1 cellular context compared by ENCODE assay signal in genomic region chr5:38666668-38667498, GRCh38.
A peak's percentile ranks its signal among the peaks of the same experiment; 100 is the strongest.
TF ChIP-seq lines count a peak whose summit lies in the region.

No MANE protein-coding gene starts in this region.

TF ChIP-seq in HepG2, 621 proteins besides CTCF, POLR2A, EP300 and RAD21 (continued from another document):
- TF ChIP-seq STAG1 (CRISPR knock-in tag; IDR thresholded peaks at IDR 0.05) (peak; percentile 82), SOX6 (IDR thresholded peaks at IDR 0.05) (no peak), SOX6 (CRISPR knock-in tag; IDR thresholded peaks at IDR 0.05) (peak; percentile 54), ZBTB1 (CRISPR knock-in tag; IDR thresholded peaks at IDR 0.05; ENCODE audit: borderline replicate concordance) (no peak), SP4 (CRISPR knock-in tag; IDR thresholded peaks at IDR 0.05) (no peak), NFIB (CRISPR knock-in tag; IDR thresholded peaks at IDR 0.05; ENCODE audit: borderline replicate concordance) (no peak), SALL1 (CRISPR knock-in tag; IDR thresholded peaks at IDR 0.05) (no peak), THYN1 (CRISPR knock-in tag; IDR thresholded peaks at IDR 0.05; ENCODE audit: borderline replicate concordance, low read depth) (no peak), BCLAF1 (IDR thresholded peaks at IDR 0.05) (no peak), MED8 (CRISPR knock-in tag; IDR thresholded peaks at IDR 0.05; ENCODE audit: insufficient replicate concordance) (no peak), SMC3 (IDR thresholded peaks at IDR 0.05; ENCODE audit: low read length) (peak; percentile 86), ZFP36L1 (CRISPR knock-in tag; IDR thresholded peaks at IDR 0.05) (no peak), SP140L (CRISPR knock-in tag; IDR thresholded peaks at IDR 0.05; ENCODE audit: borderline replicate concordance) (no peak), TMF1 (CRISPR knock-in tag; IDR thresholded peaks at IDR 0.05; ENCODE audit: low read depth) (no peak), SOX13 (IDR thresholded peaks at IDR 0.05) (no peak), SOX13 (CRISPR knock-in tag; conservative IDR thresholded peaks at IDR 0.05 in 1 of 2, IDR thresholded peaks at IDR 0.05 in 1 of 2) (peak in 1 of 2 experiments; percentile 37; a peak in 2 of 4 replicates), ZBTB21 (CRISPR knock-in tag; IDR thresholded peaks at IDR 0.05) (no peak), ZHX1 (CRISPR knock-in tag; IDR thresholded peaks at IDR 0.05; ENCODE audit: low read depth) (no peak), REST (IDR thresholded peaks at IDR 0.05; ENCODE audit: borderline replicate concordance in 1 of 2, low read depth in 1 of 2, low read length in 2 of 2) (no peak), ZNF652 (CRISPR knock-in tag; IDR thresholded peaks at IDR 0.05; ENCODE audit: borderline replicate concordance, low read depth) (no peak), ZNF512 (CRISPR knock-in tag; IDR thresholded peaks at IDR 0.05) (no peak), ZNF292 (CRISPR knock-in tag; IDR thresholded peaks at IDR 0.05; ENCODE audit: borderline replicate concordance, low read depth) (no peak), FOXO4 (CRISPR knock-in tag; conservative IDR thresholded peaks at IDR 0.05) (no peak), ZNF10 (CRISPR knock-in tag; IDR thresholded peaks at IDR 0.05; ENCODE audit: borderline replicate concordance, low read depth) (no peak), ZNF713 (CRISPR knock-in tag; IDR thresholded peaks at IDR 0.05) (no peak), ZNF788 (CRISPR knock-in tag; IDR thresholded peaks at IDR 0.05; ENCODE audit: borderline replicate concordance) (no peak), ZNF768 (CRISPR knock-in tag; IDR thresholded peaks at IDR 0.05) (no peak; the same call in 1 of the 2 replicates), SMYD3 (CRISPR knock-in tag; IDR thresholded peaks at IDR 0.05) (no peak), NR2F2 (IDR thresholded peaks at IDR 0.05; ENCODE audit: borderline replicate concordance, low read depth) (no peak), KAT7 (CRISPR knock-in tag; IDR thresholded peaks at IDR 0.05; ENCODE audit: borderline replicate concordance) (no peak), SOX5 (CRISPR knock-in tag; IDR thresholded peaks at IDR 0.05; ENCODE audit: borderline replicate concordance) (0 out of 2 replicates have a peak, but pooled peaks have one; percentile 9), SYNCRIP (IDR thresholded peaks at IDR 0.05; ENCODE audit: insufficient read depth, low read depth, low read length) (no peak), ZFX (CRISPR knock-in tag; IDR thresholded peaks at IDR 0.05; ENCODE audit: low read depth) (peak; percentile 26; the same call in 1 of the 2 replicates), ELF4 (CRISPR knock-in tag; IDR thresholded peaks at IDR 0.05; ENCODE audit: borderline replicate concordance) (no peak), IKZF5 (CRISPR knock-in tag; IDR thresholded peaks at IDR 0.05) (no peak), E2F2 (CRISPR knock-in tag; IDR thresholded peaks at IDR 0.05; ENCODE audit: borderline replicate concordance) (no peak)
